ENCODE assay signal across 1 cellular context in the genomic region with DNA sequence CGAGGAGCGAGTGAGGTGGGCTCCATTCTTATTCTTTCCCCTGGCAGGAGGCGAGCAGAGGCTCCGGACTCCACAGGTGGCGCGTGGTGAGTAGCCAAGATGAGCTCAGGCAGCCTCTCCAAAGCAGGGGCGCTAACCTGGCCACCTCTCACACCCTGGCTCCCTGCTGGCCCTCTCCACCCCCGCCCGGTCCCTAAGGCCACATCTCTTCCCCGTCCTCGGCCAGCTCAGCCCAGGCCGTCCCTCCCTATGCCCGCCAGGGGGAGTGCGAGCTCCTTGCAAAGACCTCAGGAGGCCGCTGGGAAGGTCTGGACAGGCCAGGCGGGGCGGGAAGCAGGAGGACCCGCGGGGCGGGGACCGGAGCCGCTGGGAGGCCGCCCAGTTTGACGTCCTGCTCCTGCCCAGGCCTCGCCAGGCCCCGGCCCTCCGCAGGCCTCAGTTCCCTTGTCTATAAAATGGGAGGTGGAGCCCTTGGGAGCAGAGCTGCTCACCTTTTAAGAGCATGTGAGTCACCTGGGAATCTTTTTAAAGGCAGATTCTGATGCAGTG.
TF ChIP-seq lines count a peak whose summit lies in the region.

No MANE protein-coding gene starts in this region.

TF ChIP-seq in K562, 482 proteins besides CTCF, POLR2A, EP300 and RAD21 (continued from another document):
- TF ChIP-seq, protein P1, sequence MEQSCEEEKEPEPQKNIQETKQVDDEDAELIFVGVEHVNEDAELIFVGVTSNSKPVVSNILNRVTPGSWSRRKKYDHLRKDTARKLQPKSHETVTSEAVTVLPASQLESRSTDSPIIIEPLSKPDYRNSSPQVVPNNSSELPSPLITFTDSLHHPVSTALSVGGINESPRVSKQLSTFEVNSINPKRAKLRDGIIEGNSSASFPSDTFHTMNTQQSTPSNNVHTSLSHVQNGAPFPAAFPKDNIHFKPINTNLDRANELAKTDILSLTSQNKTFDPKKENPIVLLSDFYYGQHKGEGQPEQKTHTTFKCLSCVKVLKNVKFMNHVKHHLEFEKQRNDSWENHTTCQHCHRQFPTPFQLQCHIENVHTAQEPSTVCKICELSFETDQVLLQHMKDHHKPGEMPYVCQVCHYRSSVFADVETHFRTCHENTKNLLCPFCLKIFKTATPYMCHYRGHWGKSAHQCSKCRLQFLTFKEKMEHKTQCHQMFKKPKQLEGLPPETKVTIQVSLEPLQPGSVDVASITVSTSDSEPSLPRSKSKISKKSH (CRISPR knock-in tag; IDR thresholded peaks at IDR 0.05), result no peak
- TF ChIP-seq KAT2B (IDR thresholded peaks at IDR 0.05; ENCODE audit: low read depth, low read length), result no peak
- no peak for TF ChIP-seq NFRKB (IDR thresholded peaks at IDR 0.05; ENCODE audit: low read depth)
- TF ChIP-seq, protein P2, sequence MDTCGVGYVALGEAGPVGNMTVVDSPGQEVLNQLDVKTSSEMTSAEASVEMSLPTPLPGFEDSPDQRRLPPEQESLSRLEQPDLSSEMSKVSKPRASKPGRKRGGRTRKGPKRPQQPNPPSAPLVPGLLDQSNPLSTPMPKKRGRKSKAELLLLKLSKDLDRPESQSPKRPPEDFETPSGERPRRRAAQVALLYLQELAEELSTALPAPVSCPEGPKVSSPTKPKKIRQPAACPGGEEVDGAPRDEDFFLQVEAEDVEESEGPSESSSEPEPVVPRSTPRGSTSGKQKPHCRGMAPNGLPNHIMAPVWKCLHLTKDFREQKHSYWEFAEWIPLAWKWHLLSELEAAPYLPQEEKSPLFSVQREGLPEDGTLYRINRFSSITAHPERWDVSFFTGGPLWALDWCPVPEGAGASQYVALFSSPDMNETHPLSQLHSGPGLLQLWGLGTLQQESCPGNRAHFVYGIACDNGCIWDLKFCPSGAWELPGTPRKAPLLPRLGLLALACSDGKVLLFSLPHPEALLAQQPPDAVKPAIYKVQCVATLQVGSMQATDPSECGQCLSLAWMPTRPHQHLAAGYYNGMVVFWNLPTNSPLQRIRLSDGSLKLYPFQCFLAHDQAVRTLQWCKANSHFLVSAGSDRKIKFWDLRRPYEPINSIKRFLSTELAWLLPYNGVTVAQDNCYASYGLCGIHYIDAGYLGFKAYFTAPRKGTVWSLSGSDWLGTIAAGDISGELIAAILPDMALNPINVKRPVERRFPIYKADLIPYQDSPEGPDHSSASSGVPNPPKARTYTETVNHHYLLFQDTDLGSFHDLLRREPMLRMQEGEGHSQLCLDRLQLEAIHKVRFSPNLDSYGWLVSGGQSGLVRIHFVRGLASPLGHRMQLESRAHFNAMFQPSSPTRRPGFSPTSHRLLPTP (IDR thresholded peaks at IDR 0.05; ENCODE audit: borderline replicate concordance, extremely low read depth, insufficient read length), result no peak
- TF ChIP-seq PRPF4 (IDR thresholded peaks at IDR 0.05; ENCODE audit: insufficient read depth, low read depth, low read length, poor library complexity, severe bottlenecking), result no peak
- TF ChIP-seq ZFP30 (CRISPR knock-in tag; IDR thresholded peaks at IDR 0.05; ENCODE audit: borderline replicate concordance), result no peak
- no peak for TF ChIP-seq IFI16 (CRISPR knock-in tag; IDR thresholded peaks at IDR 0.05)
- TF ChIP-seq CBX8 (IDR thresholded peaks at IDR 0.05; ENCODE audit: borderline replicate concordance, extremely low read depth, low read depth, low read length, poor library complexity, severe bottlenecking), result no peak
- TF ChIP-seq BRF1 (IDR thresholded peaks at IDR 0.05; ENCODE audit: borderline replicate concordance, extremely low read depth, insufficient read length), result no peak
- TF ChIP-seq NFE2L1 (tag; IDR thresholded peaks at IDR 0.05; ENCODE audit: borderline replicate concordance, low read depth), result no peak
- TF ChIP-seq, protein P3, sequence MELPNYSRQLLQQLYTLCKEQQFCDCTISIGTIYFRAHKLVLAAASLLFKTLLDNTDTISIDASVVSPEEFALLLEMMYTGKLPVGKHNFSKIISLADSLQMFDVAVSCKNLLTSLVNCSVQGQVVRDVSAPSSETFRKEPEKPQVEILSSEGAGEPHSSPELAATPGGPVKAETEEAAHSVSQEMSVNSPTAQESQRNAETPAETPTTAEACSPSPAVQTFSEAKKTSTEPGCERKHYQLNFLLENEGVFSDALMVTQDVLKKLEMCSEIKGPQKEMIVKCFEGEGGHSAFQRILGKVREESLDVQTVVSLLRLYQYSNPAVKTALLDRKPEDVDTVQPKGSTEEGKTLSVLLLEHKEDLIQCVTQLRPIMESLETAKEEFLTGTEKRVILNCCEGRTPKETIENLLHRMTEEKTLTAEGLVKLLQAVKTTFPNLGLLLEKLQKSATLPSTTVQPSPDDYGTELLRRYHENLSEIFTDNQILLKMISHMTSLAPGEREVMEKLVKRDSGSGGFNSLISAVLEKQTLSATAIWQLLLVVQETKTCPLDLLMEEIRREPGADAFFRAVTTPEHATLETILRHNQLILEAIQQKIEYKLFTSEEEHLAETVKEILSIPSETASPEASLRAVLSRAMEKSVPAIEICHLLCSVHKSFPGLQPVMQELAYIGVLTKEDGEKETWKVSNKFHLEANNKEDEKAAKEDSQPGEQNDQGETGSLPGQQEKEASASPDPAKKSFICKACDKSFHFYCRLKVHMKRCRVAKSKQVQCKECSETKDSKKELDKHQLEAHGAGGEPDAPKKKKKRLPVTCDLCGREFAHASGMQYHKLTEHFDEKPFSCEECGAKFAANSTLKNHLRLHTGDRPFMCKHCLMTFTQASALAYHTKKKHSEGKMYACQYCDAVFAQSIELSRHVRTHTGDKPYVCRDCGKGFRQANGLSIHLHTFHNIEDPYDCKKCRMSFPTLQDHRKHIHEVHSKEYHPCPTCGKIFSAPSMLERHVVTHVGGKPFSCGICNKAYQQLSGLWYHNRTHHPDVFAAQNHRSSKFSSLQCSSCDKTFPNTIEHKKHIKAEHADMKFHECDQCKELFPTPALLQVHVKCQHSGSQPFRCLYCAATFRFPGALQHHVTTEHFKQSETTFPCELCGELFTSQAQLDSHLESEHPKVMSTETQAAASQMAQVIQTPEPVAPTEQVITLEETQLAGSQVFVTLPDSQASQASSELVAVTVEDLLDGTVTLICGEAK (IDR thresholded peaks at IDR 0.05), result no peak
- TF ChIP-seq, protein P3 (CRISPR knock-in tag; IDR thresholded peaks at IDR 0.05), result no peak
- no peak for TF ChIP-seq HMGN3 (IDR thresholded peaks at IDR 0.05; ENCODE audit: borderline replicate concordance, extremely low read depth, insufficient read length, low read depth, low read length)
- TF ChIP-seq ZNF23 (CRISPR knock-in tag; IDR thresholded peaks at IDR 0.05), result no peak
- no peak for TF ChIP-seq DPF2 (IDR thresholded peaks at IDR 0.05)
- no peak for TF ChIP-seq TAF9B (IDR thresholded peaks at IDR 0.05; ENCODE audit: partially characterized antibody)
- TF ChIP-seq MCM3 (IDR thresholded peaks at IDR 0.05), result no peak
- TF ChIP-seq, protein P4, sequence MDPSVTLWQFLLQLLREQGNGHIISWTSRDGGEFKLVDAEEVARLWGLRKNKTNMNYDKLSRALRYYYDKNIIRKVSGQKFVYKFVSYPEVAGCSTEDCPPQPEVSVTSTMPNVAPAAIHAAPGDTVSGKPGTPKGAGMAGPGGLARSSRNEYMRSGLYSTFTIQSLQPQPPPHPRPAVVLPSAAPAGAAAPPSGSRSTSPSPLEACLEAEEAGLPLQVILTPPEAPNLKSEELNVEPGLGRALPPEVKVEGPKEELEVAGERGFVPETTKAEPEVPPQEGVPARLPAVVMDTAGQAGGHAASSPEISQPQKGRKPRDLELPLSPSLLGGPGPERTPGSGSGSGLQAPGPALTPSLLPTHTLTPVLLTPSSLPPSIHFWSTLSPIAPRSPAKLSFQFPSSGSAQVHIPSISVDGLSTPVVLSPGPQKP (CRISPR knock-in tag; IDR thresholded peaks at IDR 0.05), result no peak
- TF ChIP-seq MAFG (tag; conservative IDR thresholded peaks at IDR 0.05), result no peak
- TF ChIP-seq ZNF586 (CRISPR knock-in tag; conservative IDR thresholded peaks at IDR 0.05), result no peak
- no peak for TF ChIP-seq ZNF146 (CRISPR knock-in tag; IDR thresholded peaks at IDR 0.05; ENCODE audit: unreplicated experiment)
- TF ChIP-seq ZNF263 (CRISPR knock-in tag; IDR thresholded peaks at IDR 0.05; ENCODE audit: borderline replicate concordance), result peak; percentile 25; the same call in 1 of the 2 replicates
- TF ChIP-seq, protein P5, sequence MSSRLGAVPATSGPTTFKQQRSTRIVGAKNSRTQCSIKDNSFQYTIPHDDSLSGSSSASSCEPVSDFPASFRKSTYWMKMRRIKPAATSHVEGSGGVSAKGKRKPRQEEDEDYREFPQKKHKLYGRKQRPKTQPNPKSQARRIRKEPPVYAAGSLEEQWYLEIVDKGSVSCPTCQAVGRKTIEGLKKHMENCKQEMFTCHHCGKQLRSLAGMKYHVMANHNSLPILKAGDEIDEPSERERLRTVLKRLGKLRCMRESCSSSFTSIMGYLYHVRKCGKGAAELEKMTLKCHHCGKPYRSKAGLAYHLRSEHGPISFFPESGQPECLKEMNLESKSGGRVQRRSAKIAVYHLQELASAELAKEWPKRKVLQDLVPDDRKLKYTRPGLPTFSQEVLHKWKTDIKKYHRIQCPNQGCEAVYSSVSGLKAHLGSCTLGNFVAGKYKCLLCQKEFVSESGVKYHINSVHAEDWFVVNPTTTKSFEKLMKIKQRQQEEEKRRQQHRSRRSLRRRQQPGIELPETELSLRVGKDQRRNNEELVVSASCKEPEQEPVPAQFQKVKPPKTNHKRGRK (tag; IDR thresholded peaks at IDR 0.05), result no peak
- TF ChIP-seq MBD2 (IDR thresholded peaks at IDR 0.05; ENCODE audit: borderline replicate concordance, low read depth), result no peak
- no peak for TF ChIP-seq KDM4B (IDR thresholded peaks at IDR 0.05; ENCODE audit: borderline replicate concordance in 2 of 2, low read depth in 1 of 2)
- TF ChIP-seq, protein P6, sequence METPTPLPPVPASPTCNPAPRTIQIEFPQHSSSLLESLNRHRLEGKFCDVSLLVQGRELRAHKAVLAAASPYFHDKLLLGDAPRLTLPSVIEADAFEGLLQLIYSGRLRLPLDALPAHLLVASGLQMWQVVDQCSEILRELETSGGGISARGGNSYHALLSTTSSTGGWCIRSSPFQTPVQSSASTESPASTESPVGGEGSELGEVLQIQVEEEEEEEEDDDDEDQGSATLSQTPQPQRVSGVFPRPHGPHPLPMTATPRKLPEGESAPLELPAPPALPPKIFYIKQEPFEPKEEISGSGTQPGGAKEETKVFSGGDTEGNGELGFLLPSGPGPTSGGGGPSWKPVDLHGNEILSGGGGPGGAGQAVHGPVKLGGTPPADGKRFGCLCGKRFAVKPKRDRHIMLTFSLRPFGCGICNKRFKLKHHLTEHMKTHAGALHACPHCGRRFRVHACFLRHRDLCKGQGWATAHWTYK (CRISPR knock-in tag; IDR thresholded peaks at IDR 0.05), result no peak
- no peak for TF ChIP-seq SIX5 (IDR thresholded peaks at IDR 0.05; ENCODE audit: borderline replicate concordance in 1 of 2, insufficient read depth in 1 of 2, low read depth in 1 of 2, low read length in 2 of 2)
